ENCODE assay signal across 7 cellular contexts in the genomic region with DNA sequence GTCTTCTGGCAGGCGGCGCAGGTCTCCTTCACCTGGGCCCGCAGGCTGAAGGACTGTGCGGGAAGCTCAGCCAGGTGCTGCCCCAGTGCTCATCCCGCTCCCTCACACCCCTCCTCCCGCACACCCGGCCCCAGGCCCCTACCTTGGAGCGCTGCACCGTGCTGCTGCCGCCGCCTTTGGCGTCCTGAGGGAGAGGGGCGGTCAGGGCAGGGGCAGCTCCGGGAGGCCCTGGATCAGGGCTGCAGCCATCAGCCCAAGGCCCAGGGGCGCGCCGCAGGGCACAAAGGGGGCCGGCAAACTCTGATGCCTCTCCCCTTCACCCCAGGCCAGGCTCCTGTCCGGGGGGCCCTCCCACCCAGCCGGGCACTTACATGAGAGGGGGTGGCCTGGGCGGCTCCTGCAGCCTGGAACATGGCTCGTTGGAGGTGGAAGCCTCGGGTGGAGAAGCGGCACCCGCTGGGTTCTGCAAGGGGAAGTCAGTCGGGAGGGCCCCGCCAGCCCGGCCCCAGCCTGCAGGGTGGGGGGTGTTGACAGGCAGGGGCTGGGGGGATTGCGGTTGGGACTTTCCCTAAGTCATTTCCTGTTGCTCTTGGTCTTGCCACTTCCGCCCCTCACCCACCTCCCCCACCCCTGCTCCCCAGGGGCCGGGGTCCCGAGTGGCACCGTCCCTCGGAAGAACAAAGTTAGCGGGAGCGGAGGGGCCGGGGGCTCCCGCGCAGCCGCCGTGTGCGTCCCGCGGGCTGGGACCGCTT. TPM values are rescaled to one million over a fixed set of nuclear protein-coding genes. Genes with fewer than 3 reads are reported as not detected.
DNase-seq lines count a peak whose midpoint lies in the region; ATAC-seq lines count a peak whose summit lies in the region.

No MANE protein-coding gene starts in this region.

- ATAC-seq in GM18867 (IDR thresholded peaks at IDR 0.05; ENCODE audit: unreplicated experiment), result peak; percentile 21
- ATAC-seq in HG03135 (IDR thresholded peaks at IDR 0.05; ENCODE audit: unreplicated experiment), result peak; percentile 30
- ATAC-seq in T-cell (replicated peaks in 1 of 4), result peak; percentile 35 to 54 (median 36)
- ATAC-seq in activated naive CD8-positive, alpha-beta T cell treated with anti-CD3 and anti-CD28 coated beads, Interleukin-2, amount 50 U/mL, for 24 hours, result peak; percentile 15
- no peak for ATAC-seq in HG03457 (IDR thresholded peaks at IDR 0.05; ENCODE audit: unreplicated experiment)

- peaks cover 36% of the 10 kb centered on the region for H3K36me3 Mint-ChIP-seq in T-cell
- H3K36me3 Mint-ChIP-seq in activated naive CD8-positive, alpha-beta T cell treated with anti-CD3 and anti-CD28 coated beads, Interleukin-2, amount 50 U/mL, for 24 hours (ENCODE audit: low read depth), result peaks cover 37% of the 10 kb centered on the region

- H3K4me1 Mint-ChIP-seq in T-cell, result peaks cover 62 to 72% (median 69%) of the 10 kb centered on the region in 3 donors
- peaks cover 71% of the 10 kb centered on the region for H3K4me1 Mint-ChIP-seq in activated naive CD8-positive, alpha-beta T cell treated with anti-CD3 and anti-CD28 coated beads, Interleukin-2, amount 50 U/mL, for 24 hours

- no peaks in the 10 kb centered on the region for H3K27me3 Mint-ChIP-seq in T-cell
- no peaks in the 10 kb centered on the region for H3K27me3 Mint-ChIP-seq in activated naive CD8-positive, alpha-beta T cell treated with anti-CD3 and anti-CD28 coated beads, Interleukin-2, amount 50 U/mL, for 24 hours

- H3K4me3 Mint-ChIP-seq in T-cell, result peak overlapping the region; percentile 95 to 98 (median 96)
- peak overlapping the region; percentile 85 for H3K4me3 Mint-ChIP-seq in activated naive CD8-positive, alpha-beta T cell treated with anti-CD3 and anti-CD28 coated beads, Interleukin-2, amount 50 U/mL, for 24 hours

- DNase-seq in T-cell, result peak; percentile 83 to 98 (median 93)
- DNase-seq in activated naive CD8-positive, alpha-beta T cell treated with anti-CD3 and anti-CD28 coated beads, Interleukin-2, amount 50 U/mL, for 24 hours, result peak; percentile 86
- peak; percentile 58 for DNase-seq in iPS-NIHi11 (ENCODE audit: low spot score)
- peak; percentile 84 for DNase-seq in stimulated activated CD4-positive, alpha-beta T cell treated with anti-CD3 and anti-CD28 coated beads, Interleukin-15, amount 100 ng/mL, for 24 hours

- no peaks in the 10 kb centered on the region for H3K9me3 Mint-ChIP-seq in T-cell
- no peaks in the 10 kb centered on the region for H3K9me3 Mint-ChIP-seq in activated naive CD8-positive, alpha-beta T cell treated with anti-CD3 and anti-CD28 coated beads, Interleukin-2, amount 50 U/mL, for 24 hours

- CTCF ChIA-PET in T-cell (lab: Charles Lee), result interaction anchor here (1.0 to 6.6 kb wide), 5 partner anchors 8 to 74 kb away, joined by 4 to 70 read pairs (median 24); partner anchors contain the start of gene CCDC47 (in 1 of the 2)

- peak overlapping the region; percentile 95 to 99 for H3K27ac Mint-ChIP-seq in T-cell
- peak overlapping the region; percentile 91 for H3K27ac Mint-ChIP-seq in activated naive CD8-positive, alpha-beta T cell treated with anti-CD3 and anti-CD28 coated beads, Interleukin-2, amount 50 U/mL, for 24 hours

- POLR2A ChIA-PET in T-cell (lab: Charles Lee), result interaction anchor here (0.6 to 3.1 kb wide), 5 partner anchors 8 to 255 kb away, joined by 3 to 41 read pairs (median 6); no protein-coding TSS in a partner anchor

RNA-seq across cellular contexts. Expression of gene LIMD2, which starts 0.9 kb away (rescaled TPM):
- total RNA-seq in T-cell, result 100 to 1,000 TPM; 534 to 851 (median 767) TPM

RNA-seq across cellular contexts. Expression of gene STRADA, which starts 42.5 kb away (rescaled TPM):
- 10 to 100 TPM; 46.9 to 58.8 (median 48.6) TPM for total RNA-seq in T-cell
